In genomic region chr16:88317619-88317977, GRCh38 we compare ENCODE assay signal across 22 cellular contexts.
A peak's percentile ranks its signal among the peaks of the same experiment; 100 is the strongest.
DNase-seq lines count a peak whose midpoint lies in the region; ATAC-seq, FAIRE-seq and TF ChIP-seq lines count a peak whose summit lies in the region.
"Had no signal": no experiment of that assay in that cellular context is flagged by ENCODE, and none has a peak within 500 bp of the region (broad histone marks: within the 10 kb centered on the region; RNA-seq: fewer than 3 reads in every experiment).

No MANE protein-coding gene starts in this region.

- TF ChIP-seq CTCF in chondrocyte (IDR thresholded peaks at IDR 0.05) (no peak), sigmoid colon (IDR thresholded peaks at IDR 0.05) (no peak)

- peaks cover 1% of the 10 kb centered on the region for H3K36me3 Mint-ChIP-seq in chondrocyte (ENCODE audit: low read depth)
- no peaks in the 10 kb centered on the region for H3K36me3 Mint-ChIP-seq in stimulated activated effector memory CD8-positive, alpha-beta T cell treated with anti-CD3 and anti-CD28 coated beads, Interleukin-12 subunit alpha, Interleukin-12 subunit beta, amount 100 ng/mL, for 72 hours

- peaks cover under 1% of the 10 kb centered on the region for H3K9me3 Mint-ChIP-seq in chondrocyte (ENCODE audit: low read depth)
- H3K9me3 Mint-ChIP-seq in stimulated activated effector memory CD8-positive, alpha-beta T cell treated with anti-CD3 and anti-CD28 coated beads, Interleukin-12 subunit alpha, Interleukin-12 subunit beta, amount 100 ng/mL, for 72 hours, result no peaks in the 10 kb centered on the region
- H3K9me3 Mint-ChIP-seq: CD4-positive, alpha-beta T cell had no signal

- no peak overlapping the region for H3K4me3 ChIP-seq in sigmoid colon

- H3K36me3 ChIP-seq in sigmoid colon, result no peaks in the 10 kb centered on the region

- H3K27me3 ChIP-seq in sigmoid colon, result no peaks in the 10 kb centered on the region

- TF ChIP-seq EP300 in sigmoid colon (IDR thresholded peaks at IDR 0.05), result no peak

- peak; percentile 18 for ATAC-seq in Right ventricle myocardium superior (ENCODE audit: poor library complexity)
- ATAC-seq in HG02678 (IDR thresholded peaks at IDR 0.05; ENCODE audit: unreplicated experiment), result no peak
- ATAC-seq in stimulated activated effector memory CD8-positive, alpha-beta T cell treated with anti-CD3 and anti-CD28 coated beads, Interleukin-12 subunit alpha, Interleukin-12 subunit beta, amount 100 ng/mL, for 72 hours, result no peak
- ATAC-seq: Panc1 had no signal

- peak; percentile 38 for DNase-seq in Right ventricle myocardium superior
- no peak for DNase-seq in cardiac septum (ENCODE audit: low spot score)
- DNase-seq in chondrocyte (ENCODE audit: low spot score), result peak; percentile 67
- DNase-seq in iris pigment epithelial cell (ENCODE audit: low read depth), result peak; percentile 48
- DNase-seq in GM12891 (ENCODE audit: insufficient read length, low spot score), result no peak
- no peak for DNase-seq in sigmoid colon
- DNase-seq in stimulated activated effector memory CD8-positive, alpha-beta T cell treated with anti-CD3 and anti-CD28 coated beads, Interleukin-12 subunit alpha, Interleukin-12 subunit beta, amount 100 ng/mL, for 72 hours (ENCODE audit: low spot score in 2 of 2), result no peak
- DNase-seq: 8988T; activated CD4-positive, alpha-beta T cell treated with anti-CD3 and anti-CD28 coated beads, Interleukin-2, amount 50 U/mL, for 4 hours; activated naive CD4-positive, alpha-beta T cell treated with Interleukin-2 at 50 U/mL for 16 hours; CD4-positive, alpha-beta T cell; DMS79; hypothalamus; Kasumi-1; NCI-H2171 treated with DMSO at 0.1 percent for 48 hours; NCI-H774; SW 1271 had no signal

- no peaks in the 10 kb centered on the region for H3K27me3 Mint-ChIP-seq in chondrocyte (ENCODE audit: low read depth)

- WGBS in sigmoid colon, 2 donors, result 83% methylated on average over 9 of the region's 9 CpGs

- TF ChIP-seq POLR2A in GM12891 (IDR thresholded peaks at IDR 0.05; ENCODE audit: low read depth, low read length) (no peak), sigmoid colon (IDR thresholded peaks at IDR 0.05) (no peak)

- FAIRE-seq in GM12891 (lab: Jason Lieb, UNC), result no peak
- FAIRE-seq: GM19239 had no signal

- no peaks in the 10 kb centered on the region for H3K4me1 ChIP-seq in sigmoid colon

- H3K9me3 ChIP-seq in sigmoid colon, result no peaks in the 10 kb centered on the region

- intact Hi-C loops in Right ventricle myocardium superior (cut with DNase I) (no loop called here), cardiac septum (cut with DNase I) (no loop called here), sigmoid colon (cut with DNase I) (no loop called here)

- H3K27ac ChIP-seq in sigmoid colon, result no peak overlapping the region
- H3K27ac ChIP-seq: epithelial cell of prostate had no signal

- no peak overlapping the region for H3K27ac Mint-ChIP-seq in chondrocyte (ENCODE audit: unreplicated experiment)
- H3K27ac Mint-ChIP-seq in stimulated activated effector memory CD8-positive, alpha-beta T cell treated with anti-CD3 and anti-CD28 coated beads, Interleukin-12 subunit alpha, Interleukin-12 subunit beta, amount 100 ng/mL, for 72 hours, result no peak overlapping the region
- H3K27ac Mint-ChIP-seq: CD4-positive, alpha-beta T cell; progenitor cell of endocrine pancreas had no signal

- no peak overlapping the region for H3K4me3 Mint-ChIP-seq in chondrocyte (ENCODE audit: unreplicated experiment)
- H3K4me3 Mint-ChIP-seq in stimulated activated effector memory CD8-positive, alpha-beta T cell treated with anti-CD3 and anti-CD28 coated beads, Interleukin-12 subunit alpha, Interleukin-12 subunit beta, amount 100 ng/mL, for 72 hours, result no peak overlapping the region
- H3K4me3 Mint-ChIP-seq: CD4-positive, alpha-beta T cell had no signal

- peaks cover 18% of the 10 kb centered on the region for H3K4me1 Mint-ChIP-seq in chondrocyte (ENCODE audit: low read depth)
- no peaks in the 10 kb centered on the region for H3K4me1 Mint-ChIP-seq in stimulated activated effector memory CD8-positive, alpha-beta T cell treated with anti-CD3 and anti-CD28 coated beads, Interleukin-12 subunit alpha, Interleukin-12 subunit beta, amount 100 ng/mL, for 72 hours

TF ChIP-seq in GM12891, 5 proteins besides CTCF, POLR2A, EP300 and RAD21:
- TF ChIP-seq TAF1 (IDR thresholded peaks at IDR 0.05; ENCODE audit: low read depth, low read length), result no peak
- no peak for TF ChIP-seq SPI1 (IDR thresholded peaks at IDR 0.05; ENCODE audit: low read depth, low read length)
- TF ChIP-seq POU2F2 (IDR thresholded peaks at IDR 0.05; ENCODE audit: low read depth, low read length), result no peak
- TF ChIP-seq POLR2AphosphoS5 (IDR thresholded peaks at IDR 0.05; ENCODE audit: low read depth, low read length), result no peak
- TF ChIP-seq PAX5 (IDR thresholded peaks at IDR 0.05; ENCODE audit: insufficient read depth, low read length, severe bottlenecking), result no peak

Comparison
In these comparisons a context has a peak if more than half of its experiments do, and no peak if none do; other contexts are left out.
1. DNase-seq: peak in Right ventricle myocardium superior (single experiment), chondrocyte (single experiment) and iris pigment epithelial cell (single experiment); none in cardiac septum (single experiment), GM12891 (single experiment), sigmoid colon (single experiment) and stimulated activated effector memory CD8-positive, alpha-beta T cell treated with anti-CD3 and anti-CD28 coated beads, Interleukin-12 subunit alpha, Interleukin-12 subunit beta, amount 100 ng/mL, for 72 hours (0 of 2).